Comparison of ENCODE assay signal across 9 cellular contexts in the genomic region with DNA sequence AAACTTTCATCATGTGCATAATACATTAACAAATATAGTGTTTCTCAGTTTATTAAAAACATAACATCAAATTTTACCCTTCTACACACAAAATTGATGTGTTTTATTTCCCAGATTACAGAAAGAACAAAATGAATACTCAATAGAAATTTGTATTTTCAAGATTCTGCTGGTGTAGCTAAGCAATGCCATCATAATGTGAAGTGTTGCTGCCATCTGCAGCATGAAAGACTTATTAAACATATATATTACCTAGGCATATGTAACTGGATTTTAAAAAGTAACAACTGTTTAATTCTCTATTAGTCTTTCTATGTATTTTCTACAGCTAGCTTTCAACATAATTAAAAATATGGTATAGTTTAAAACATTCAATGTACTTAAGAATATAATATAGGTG. TPM values are rescaled to one million over a fixed set of nuclear protein-coding genes. Genes with fewer than 3 reads are reported as not detected.
DNase-seq lines count a peak whose midpoint lies in the region; ATAC-seq and TF ChIP-seq lines count a peak whose summit lies in the region.
"Had no signal": no experiment of that assay in that cellular context is flagged by ENCODE, and none has a peak within 500 bp of the region (broad histone marks: within the 10 kb centered on the region; RNA-seq: fewer than 3 reads in every experiment).

No MANE protein-coding gene starts in this region.

- H3K79me2 ChIP-seq in PC-9 (ENCODE audit: low read depth), result no peaks in the 10 kb centered on the region

- no peaks in the 10 kb centered on the region for H3K4me1 ChIP-seq in PC-9 (replicated peaks; ENCODE audit: insufficient read depth)

- H2AFZ ChIP-seq in PC-9, result no peak overlapping the region

- TF ChIP-seq CTCF in PC-9 (conservative IDR thresholded peaks at IDR 0.05), result peak; percentile 67
- TF ChIP-seq CTCF in choroid plexus epithelial cell (conservative IDR thresholded peaks at IDR 0.05; ENCODE audit: low read depth, low read length), result peak; percentile 50

- intact Hi-C loops in PC-9 (cut with micrococcal nuclease; ENCODE audit: unreplicated experiment), result loop anchor here (1.0 to 10.0 kb wide), 6 partner anchors 75 to 783 kb away; no protein-coding TSS in a partner anchor

- DNase-seq in Ammon's horn (ENCODE audit: low spot score) (peak; percentile 58), G401 (ENCODE audit: low spot score) (peak; percentile 26), PC-9 (peak in 1 of 2 experiments; percentile 12), choroid plexus epithelial cell (ENCODE audit: low read depth) (peak; percentile 88), myocyte (ENCODE audit: low read depth) (peak; percentile 66), HEK293T (ENCODE audit: extremely low spot score) (no peak)
- DNase-seq in activated effector memory CD4-positive, alpha-beta T cell treated with Interleukin-2 at 50 U/mL for 16 hours, result no peak

- no TSS peak for BruUV-seq in PC-9 (replicated peaks; lab: Mats Ljungman, UMichigan)

- in situ Hi-C loops in G401 (cut with HindIII; ENCODE audit: low sequenced_read_pairs), result no loop called here

- H3K27ac ChIP-seq in PC-9, result no peak overlapping the region
- H3K27ac ChIP-seq: neutrophil had no signal

- no peaks in the 10 kb centered on the region for H3F3A ChIP-seq in PC-9 (ENCODE audit: insufficient read depth, low read depth)

- H3K9me2 ChIP-seq in PC-9 (ENCODE audit: insufficient read depth), result no peaks in the 10 kb centered on the region

- H3K4me2 ChIP-seq in PC-9, result no peak overlapping the region

- ATAC-seq in HG03066 (IDR thresholded peaks at IDR 0.05; ENCODE audit: low read depth, unreplicated experiment), result peak; percentile 76

- H4K20me1 ChIP-seq in PC-9 (ENCODE audit: insufficient read depth), result no peaks in the 10 kb centered on the region

- H3K4me3 ChIP-seq in PC-9 (no peak overlapping the region), choroid plexus epithelial cell (ENCODE audit: low read depth, low read length) (no peak overlapping the region)

- H3K36me3 ChIP-seq in PC-9 (ENCODE audit: low read depth), result no peaks in the 10 kb centered on the region
- H3K36me3 ChIP-seq: neutrophil had no signal

- H3K9me3 ChIP-seq in PC-9 (ENCODE audit: insufficient read depth, low read depth), result 0 out of 2 replicates have a peak, but pooled peaks cover 3% of the 10 kb centered on the region
- H3K9me3 ChIP-seq: neutrophil had no signal

- POLR2A ChIA-PET in PC-9 (lab: Charles Lee; ENCODE audit: unreplicated experiment), result interaction anchor here (0.6 kb wide), 1 partner anchor 497 kb away, joined by 5 read pairs; no protein-coding TSS in a partner anchor
- POLR2A ChIA-PET in HEK293T (lab: Yijun Ruan, JAX), result no interaction called here

- CTCF ChIA-PET in PC-9 (lab: Charles Lee), result interaction anchor here (0.5 to 2.0 kb wide), 6 partner anchors 16 to 1601 kb away, joined by 3 to 20 read pairs (median 4); no protein-coding TSS in a partner anchor
- CTCF ChIA-PET in HEK293T (lab: Yijun Ruan, JAX), result interaction anchor here (0.9 to 1.9 kb wide), 2 partner anchors 377 to 389 kb away, joined by 5 to 15 read pairs; no protein-coding TSS in a partner anchor

- H3K27me3 ChIP-seq in PC-9 (ENCODE audit: insufficient read depth, low read depth), result no peaks in the 10 kb centered on the region
- H3K27me3 ChIP-seq: neutrophil had no signal

TF ChIP-seq in HEK293T, 16 proteins besides CTCF, POLR2A, EP300 and RAD21:
- no peak for TF ChIP-seq CTBP1 (IDR thresholded peaks at IDR 0.05; ENCODE audit: borderline replicate concordance)
- TF ChIP-seq HDGF (IDR thresholded peaks at IDR 0.05; ENCODE audit: borderline replicate concordance), result no peak
- TF ChIP-seq, protein P1, sequence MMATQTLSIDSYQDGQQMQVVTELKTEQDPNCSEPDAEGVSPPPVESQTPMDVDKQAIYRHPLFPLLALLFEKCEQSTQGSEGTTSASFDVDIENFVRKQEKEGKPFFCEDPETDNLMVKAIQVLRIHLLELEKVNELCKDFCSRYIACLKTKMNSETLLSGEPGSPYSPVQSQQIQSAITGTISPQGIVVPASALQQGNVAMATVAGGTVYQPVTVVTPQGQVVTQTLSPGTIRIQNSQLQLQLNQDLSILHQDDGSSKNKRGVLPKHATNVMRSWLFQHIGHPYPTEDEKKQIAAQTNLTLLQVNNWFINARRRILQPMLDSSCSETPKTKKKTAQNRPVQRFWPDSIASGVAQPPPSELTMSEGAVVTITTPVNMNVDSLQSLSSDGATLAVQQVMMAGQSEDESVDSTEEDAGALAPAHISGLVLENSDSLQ (IDR thresholded peaks at IDR 0.05), result no peak
- no peak for TF ChIP-seq FOXK2 (IDR thresholded peaks at IDR 0.05)
- no peak for TF ChIP-seq SP1 (IDR thresholded peaks at IDR 0.05)
- TF ChIP-seq ELF4 (IDR thresholded peaks at IDR 0.05), result no peak
- no peak for TF ChIP-seq L3MBTL2 (conservative IDR thresholded peaks at IDR 0.05)
- no peak for TF ChIP-seq BHLHE40 (IDR thresholded peaks at IDR 0.05; ENCODE audit: borderline replicate concordance)
- TF ChIP-seq ZNF384 (IDR thresholded peaks at IDR 0.05), result no peak
- TF ChIP-seq FOXM1 (IDR thresholded peaks at IDR 0.05; ENCODE audit: borderline replicate concordance), result no peak
- TF ChIP-seq FOXA1 (IDR thresholded peaks at IDR 0.05), result no peak
- no peak for TF ChIP-seq TARDBP (IDR thresholded peaks at IDR 0.05)
- TF ChIP-seq NFRKB (IDR thresholded peaks at IDR 0.05), result no peak
- no peak for TF ChIP-seq SUZ12 (IDR thresholded peaks at IDR 0.05)
- no peak for TF ChIP-seq LEF1 (IDR thresholded peaks at IDR 0.05; ENCODE audit: borderline replicate concordance)
- no peak for TF ChIP-seq ARNT (IDR thresholded peaks at IDR 0.05)

RNA-seq across cellular contexts. Expression of a gene that starts 27.5 kb away (rescaled TPM):
- total RNA-seq in G401 (2014; rRNA removed; shearing (Covaris generic)), result not detected in 2 replicates
- total RNA-seq in PC-9 (2021) (not detected in 2 replicates), myocyte (not detected in 2 replicates)
- not detected for polyA plus RNA-seq in myocyte (2012)

RNA-seq across cellular contexts. Expression of a gene that starts 33.3 kb away (rescaled TPM):
- not detected in 2 replicates for total RNA-seq in G401 (2014; rRNA removed; shearing (Covaris generic))
- 60.1 and 64.0 TPM in 2 replicates for total RNA-seq in PC-9 (2021)
- 33.8 and 70.5 TPM in 2 replicates for total RNA-seq in myocyte
- 20.2 TPM for polyA plus RNA-seq in myocyte (2012)

Comparison
In these comparisons a context has a peak if more than half of its experiments do, and no peak if none do; other contexts are left out.
1. DNase-seq: peak in Ammon's horn (single experiment), G401 (single experiment), choroid plexus epithelial cell (single experiment) and myocyte (single experiment); none in activated effector memory CD4-positive, alpha-beta T cell treated with Interleukin-2 at 50 U/mL for 16 hours (single experiment) and HEK293T (single experiment).
2. RNA of a gene that starts 33.3 kb away (total RNA-seq): 33.8 to 70.5 TPM in myocyte and 60.1 to 64.0 TPM in PC-9; not detected in G401; every median in the first group is over 10 times any median in the second.